Comparison of ENCODE assay signal across 1 cellular context in genomic region chr1:246565751-246566127, GRCh38.
TF ChIP-seq lines count a peak whose summit lies in the region.

No MANE protein-coding gene starts in this region.

TF ChIP-seq in HEK293, 187 proteins besides CTCF, POLR2A, EP300 and RAD21 (continued from another document):
- TF ChIP-seq ZBTB6 (tag by site-specific recombination; IDR thresholded peaks at IDR 0.05) (no peak), ZXDB (tag by site-specific recombination; IDR thresholded peaks at IDR 0.05) (no peak)
